ENCODE assay signal across 17 cellular contexts in the genomic region with DNA sequence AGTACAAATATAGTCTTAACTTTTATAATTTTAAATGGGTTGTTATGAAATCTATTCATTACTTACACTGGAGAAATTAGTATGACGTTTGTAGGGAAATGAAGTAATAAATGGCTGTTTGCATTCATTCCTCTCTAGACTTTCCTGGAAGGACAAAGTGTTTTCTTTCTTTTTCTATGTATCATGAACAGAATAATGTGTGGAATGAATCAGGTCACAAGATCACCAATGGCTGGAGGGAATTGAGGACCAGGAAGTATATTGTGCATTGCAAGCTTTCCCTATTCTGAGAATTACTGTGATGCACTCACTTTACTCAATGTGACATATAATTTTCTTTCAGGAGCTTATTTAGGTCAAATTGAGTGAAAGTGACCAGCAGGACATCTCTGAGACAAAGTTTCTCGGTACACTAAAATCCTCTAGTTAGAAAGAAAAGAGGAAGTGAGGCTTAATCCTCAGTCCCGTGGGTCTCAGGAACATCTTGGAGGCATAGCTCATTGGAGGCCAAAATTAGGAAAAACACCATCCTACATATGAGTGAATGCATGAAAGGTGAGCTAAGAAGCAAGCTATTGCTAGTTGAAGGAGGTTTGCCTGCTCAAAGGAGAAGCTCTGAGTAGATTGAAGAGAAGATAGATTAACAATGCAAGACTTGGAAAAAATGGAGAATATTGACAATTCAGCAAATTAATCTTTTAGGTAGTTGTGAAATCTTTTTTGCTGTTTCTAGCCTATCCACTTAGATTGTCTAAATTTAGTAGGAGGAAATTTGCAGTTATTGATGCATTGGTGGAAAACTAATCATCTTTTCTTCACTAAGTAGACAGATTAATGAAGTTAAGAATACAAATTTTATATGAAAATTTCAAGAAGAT. TPM values are rescaled to one million over a fixed set of nuclear protein-coding genes. Genes with fewer than 3 reads are reported as not detected.
A peak's percentile ranks its signal among the peaks of the same experiment; 100 is the strongest.
DNase-seq lines count a peak whose midpoint lies in the region; ATAC-seq, FAIRE-seq and TF ChIP-seq lines count a peak whose summit lies in the region.
"Had no signal": no experiment of that assay in that cellular context is flagged by ENCODE, and none has a peak within 500 bp of the region (broad histone marks: within the 10 kb centered on the region; RNA-seq: fewer than 3 reads in every experiment).

No MANE protein-coding gene starts in this region.

- no peak for FAIRE-seq in GM12878 (lab: Jason Lieb, UNC)

- H4K91ac ChIP-seq in mesenchymal stem cell (ENCODE audit: low read length): no peak overlapping the region

- peaks cover 0 to 13% (median 6%) of the 10 kb centered on the region in 4 donors for H3K4me1 Mint-ChIP-seq in CD4-positive, alpha-beta memory T cell
- peaks cover 8 to 33% (median 16%) of the 10 kb centered on the region in 4 donors for H3K4me1 Mint-ChIP-seq in naive thymus-derived CD8-positive, alpha-beta T cell
- H3K4me1 Mint-ChIP-seq: endodermal cell had no signal

- BruUV-seq in GM12878 (replicated peaks; lab: Mats Ljungman, UMichigan): TSS peak; percentile 33

- no peak overlapping the region for H2BK5ac ChIP-seq in mesenchymal stem cell (ENCODE audit: low read depth, low read length, poor library complexity, severe bottlenecking)

- H3K9me3 ChIP-seq in CD4-positive, alpha-beta memory T cell (ENCODE audit: control insufficient read depth in 1 of 2, low read length in 2 of 2): no peaks in the 10 kb centered on the region
- H3K9me3 ChIP-seq in GM12878 (replicated peaks; ENCODE audit: control insufficient read depth, insufficient read depth, low read length) (no peaks in the 10 kb centered on the region), mesenchymal stem cell (ENCODE audit: control insufficient read depth, low read length) (no peaks in the 10 kb centered on the region)

- no peak overlapping the region for H3K4ac ChIP-seq in mesenchymal stem cell (ENCODE audit: low read depth in 1 of 2, low read length in 2 of 2)

- in situ Hi-C loops in GM12878 (cut with MboI): no loop called here

- POLR2A ChIA-PET in CD4-positive, alpha-beta memory T cell (lab: Charles Lee; ENCODE audit: partially characterized antibody): interaction anchor here (0.9 to 1.5 kb wide), 4 partner anchors 20 to 32 kb away, joined by 3 to 4 read pairs (median 4); a partner anchor contains a TSS
- POLR2A ChIA-PET in GM12878 (lab: Charles Lee): interaction anchor here (0.6 kb wide), 1 partner anchor 55 kb away, joined by 4 read pairs; no protein-coding TSS in a partner anchor
- POLR2A ChIA-PET in naive thymus-derived CD8-positive, alpha-beta T cell (lab: Charles Lee): interaction anchor here (0.7 to 1.9 kb wide), 3 partner anchors 13 to 32 kb away, joined by 3 to 6 read pairs (median 3); a partner anchor contains a TSS

- intact Hi-C loops in CD4-positive, alpha-beta memory T cell (cut with micrococcal nuclease): no loop called here
- intact Hi-C loops in GM12878 (cut with micrococcal nuclease; ENCODE audit: unreplicated experiment): no loop called here

- TF ChIP-seq POLR2A in GM12878 (IDR thresholded peaks at IDR 0.05; ENCODE audit: low read depth, low read length): no peak

- H3K4me3 ChIP-seq in CD4-positive, alpha-beta memory T cell (ENCODE audit: low read length in 2 of 2): no peak overlapping the region
- no peak overlapping the region for H3K4me3 ChIP-seq in GM12878
- H3K4me3 ChIP-seq in mesenchymal stem cell (ENCODE audit: insufficient read depth in 1 of 2, low read depth in 1 of 2, low read length in 2 of 2): no peak overlapping the region
- H3K4me3 ChIP-seq: lung had no signal

- H3K4me1 ChIP-seq in CD4-positive, alpha-beta memory T cell (ENCODE audit: insufficient read depth, low read length): no peaks in the 10 kb centered on the region
- H3K4me1 ChIP-seq in GM12878 (ENCODE audit: control insufficient read depth, insufficient read depth, low read length) (peaks cover 3% of the 10 kb centered on the region; the same call in 1 of the 2 replicates), mesenchymal stem cell (ENCODE audit: control insufficient read depth, insufficient read depth, low read depth, low read length) (no peaks in the 10 kb centered on the region)

- DNase-seq in CD4-positive, alpha-beta memory T cell: no peak
- peak; percentile 62 for DNase-seq in MV-4-11 (lab: John Stamatoyannopoulos, UW)
- DNase-seq in GM12878 (ENCODE audit: low read depth, low spot score): no peak
- no peak for DNase-seq in naive thymus-derived CD8-positive, alpha-beta T cell
- no peak for DNase-seq in mesenchymal stem cell
- DNase-seq in DMS 273 (lab: John Stamatoyannopoulos, UW; ENCODE audit: unreplicated experiment): no peak
- DNase-seq in activated CD8-positive, alpha-beta memory T cell treated with anti-CD3 and anti-CD28 coated beads for 24 hours: no peak
- DNase-seq in stimulated activated CD4-positive, alpha-beta T cell treated with anti-CD3 and anti-CD28 coated beads, Interleukin-2, amount 100 ng/mL, for 24 hours: no peak
- DNase-seq: activated naive CD4-positive, alpha-beta T cell treated with anti-CD3 and anti-CD28 coated beads for 36 hours; DMS79; endodermal cell; NCI-H1048; NCI-H69; retina had no signal

- peak overlapping the region; percentile 27 to 83 (median 57) for H3K27ac Mint-ChIP-seq in CD4-positive, alpha-beta memory T cell
- H3K27ac Mint-ChIP-seq in naive thymus-derived CD8-positive, alpha-beta T cell: peak overlapping the region in 8 of 10 donors; percentile 22 to 68 (median 56)
- H3K27ac Mint-ChIP-seq: activated naive CD4-positive, alpha-beta T cell treated with anti-CD3 and anti-CD28 coated beads for 36 hours; endodermal cell had no signal

- H2AFZ ChIP-seq in GM12878 (ENCODE audit: control insufficient read depth, low read depth, low read length) (no peak overlapping the region), mesenchymal stem cell (ENCODE audit: low read depth, low read length) (no peak overlapping the region)

- TF ChIP-seq RAD21 in GM12878 (IDR thresholded peaks at IDR 0.05; ENCODE audit: insufficient read depth, low read depth, low read length): no peak

- no peaks in the 10 kb centered on the region for H3K79me1 ChIP-seq in mesenchymal stem cell (replicated peaks; ENCODE audit: low read length, poor library complexity, severe bottlenecking)

- no peaks in the 10 kb centered on the region for H3K27me3 ChIP-seq in CD4-positive, alpha-beta memory T cell (ENCODE audit: insufficient read depth, low read length)
- H3K27me3 ChIP-seq in GM12878 (replicated peaks in 1 of 2; ENCODE audit: control insufficient read depth in 2 of 2, insufficient read depth in 2 of 2, low read length in 1 of 2): no peaks in the 10 kb centered on the region
- no peaks in the 10 kb centered on the region for H3K27me3 ChIP-seq in mesenchymal stem cell (ENCODE audit: control insufficient read depth in 1 of 2, insufficient read depth in 1 of 2, low read length in 2 of 2)

- no peak overlapping the region for H4K8ac ChIP-seq in mesenchymal stem cell (ENCODE audit: low read length)

- no peak overlapping the region for H3K9ac ChIP-seq in GM12878 (ENCODE audit: control insufficient read depth, insufficient read depth, low read length)
- H3K9ac ChIP-seq in mesenchymal stem cell (ENCODE audit: low read length): no peak overlapping the region

- no peak overlapping the region for H3K4me3 Mint-ChIP-seq in CD4-positive, alpha-beta memory T cell
- H3K4me3 Mint-ChIP-seq in naive thymus-derived CD8-positive, alpha-beta T cell: no peak overlapping the region
- H3K4me3 Mint-ChIP-seq: activated naive CD4-positive, alpha-beta T cell treated with anti-CD3 and anti-CD28 coated beads for 36 hours; endodermal cell had no signal

- H3K36me3 Mint-ChIP-seq in CD4-positive, alpha-beta memory T cell: peaks cover 59 to 69% of the 10 kb centered on the region in 2 donors
- H3K36me3 Mint-ChIP-seq in naive thymus-derived CD8-positive, alpha-beta T cell: peaks cover 0 to 87% (median 33%) of the 10 kb centered on the region in 3 donors

- H2AK5ac ChIP-seq in mesenchymal stem cell (ENCODE audit: low read length, severe bottlenecking): no peak overlapping the region

- no peaks in the 10 kb centered on the region for H3K9me3 Mint-ChIP-seq in CD4-positive, alpha-beta memory T cell
- no peaks in the 10 kb centered on the region for H3K9me3 Mint-ChIP-seq in naive thymus-derived CD8-positive, alpha-beta T cell
- H3K9me3 Mint-ChIP-seq: activated naive CD4-positive, alpha-beta T cell treated with anti-CD3 and anti-CD28 coated beads for 36 hours; endodermal cell had no signal

- SMC1A ChIA-PET in GM12878 (lab: Charles Lee; ENCODE audit: uncharacterized antibody, unreplicated experiment): interaction anchor here (0.6 to 2.5 kb wide), 13 partner anchors 11 to 1823 kb away, joined by 3 to 17 read pairs (median 4); a partner anchor contains a TSS

- no peak overlapping the region for H3K14ac ChIP-seq in mesenchymal stem cell (ENCODE audit: low read length in 2 of 2)

- no peaks in the 10 kb centered on the region for H3K79me2 ChIP-seq in GM12878 (ENCODE audit: control insufficient read depth, insufficient read depth, low read length)

- H3K27me3 Mint-ChIP-seq in CD4-positive, alpha-beta memory T cell: no peaks in the 10 kb centered on the region
- H3K27me3 Mint-ChIP-seq in naive thymus-derived CD8-positive, alpha-beta T cell: no peaks in the 10 kb centered on the region

- WGBS in GM12878 (ENCODE audit: insufficient coverage, insufficient replicate concordance, low lambda C conversion rate, missing lambda C conversion rate): 13% methylated on average over 3 of the region's 3 CpGs
- WGBS in mesenchymal stem cell: 64% methylated on average over 2 of the region's 3 CpGs

- TF ChIP-seq CTCF in GM12878 (IDR thresholded peaks at IDR 0.05 in 2 of 3, conservative IDR thresholded peaks at IDR 0.05 in 1 of 3; ENCODE audit: control insufficient read depth in 2 of 3, extremely low read depth in 1 of 3, insufficient read depth in 1 of 3, low read depth in 3 of 3, low read length in 3 of 3): no peak

- H2BK12ac ChIP-seq in mesenchymal stem cell (ENCODE audit: low read length in 2 of 2): no peak overlapping the region

- RAD21 ChIA-PET in GM12878 (lab: Charles Lee; ENCODE audit: unreplicated experiment): interaction anchor here (0.8 to 2.6 kb wide), 9 partner anchors 11 to 152 kb away, joined by 3 to 11 read pairs (median 3); no protein-coding TSS in a partner anchor

- TF ChIP-seq EP300 in GM12878 (IDR thresholded peaks at IDR 0.05; ENCODE audit: borderline replicate concordance in 1 of 2, control insufficient read depth in 1 of 2, low read depth in 2 of 2, low read length in 2 of 2): no peak

- peak; percentile 34; the same call in 2 of the 3 replicates for ATAC-seq in GM12878
- ATAC-seq in naive thymus-derived CD8-positive, alpha-beta T cell: no peak
- ATAC-seq: Panc1 had no signal

- no peak overlapping the region for H3K23ac ChIP-seq in mesenchymal stem cell (ENCODE audit: low read length in 2 of 2)

- no peaks in the 10 kb centered on the region for H4K20me1 ChIP-seq in GM12878 (ENCODE audit: control insufficient read depth, insufficient read depth)

- peaks cover 69% of the 10 kb centered on the region for H3K36me3 ChIP-seq in CD4-positive, alpha-beta memory T cell (ENCODE audit: insufficient read depth, low read length)
- peaks cover 3 to 33% of the 10 kb centered on the region in 2 experiments for H3K36me3 ChIP-seq in GM12878 (ENCODE audit: control insufficient read depth in 2 of 2, insufficient read depth in 2 of 2, low read length in 1 of 2)
- H3K36me3 ChIP-seq in mesenchymal stem cell (ENCODE audit: control insufficient read depth in 1 of 2, insufficient read depth in 2 of 2, low read depth in 1 of 2, low read length in 2 of 2): peaks cover 0 to 67% of the 10 kb centered on the region in 2 experiments

- H3K4me2 ChIP-seq in GM12878 (ENCODE audit: control insufficient read depth, insufficient read depth): no peak overlapping the region
- H3K4me2 ChIP-seq in mesenchymal stem cell (ENCODE audit: low read length, poor library complexity, severe bottlenecking): no peak overlapping the region

- H3K27ac ChIP-seq in CD4-positive, alpha-beta memory T cell (ENCODE audit: low read depth, low read length): no peak overlapping the region
- H3K27ac ChIP-seq in GM12878 (ENCODE audit: control insufficient read depth, insufficient read depth): no peak overlapping the region
- H3K27ac ChIP-seq in mesenchymal stem cell (ENCODE audit: low read length, poor library complexity, severe bottlenecking): no peak overlapping the region

- H2BK120ac ChIP-seq in mesenchymal stem cell (ENCODE audit: low read depth, low read length): no peak overlapping the region

- H3K18ac ChIP-seq in mesenchymal stem cell (ENCODE audit: low read depth in 1 of 2, low read length in 2 of 2): no peak overlapping the region

- CTCF ChIA-PET in CD4-positive, alpha-beta memory T cell (lab: Charles Lee; ENCODE audit: partially characterized antibody): interaction anchor here (0.7 to 4.3 kb wide), 4 partner anchors 33 to 258 kb away, joined by 3 to 26 read pairs (median 6); no protein-coding TSS in a partner anchor
- CTCF ChIA-PET in GM12878 (lab: Yijun Ruan, JAX): interaction anchor here (0.9 to 10.7 kb wide), 10 partner anchors 7 to 257 kb away, joined by 3 to 167 read pairs (median 4); no protein-coding TSS in a partner anchor

- no peak overlapping the region for H2BK15ac ChIP-seq in mesenchymal stem cell (ENCODE audit: low read depth, poor library complexity, severe bottlenecking)

RNA-seq across cellular contexts. Expression of a gene that starts 28.0 kb away (rescaled TPM):
- 100 to 1,000 TPM; 107 to 112 TPM for total RNA-seq in CD4-positive, alpha-beta memory T cell
- polyA plus RNA-seq in CD4-positive, alpha-beta memory T cell: 100 to 1,000 TPM in 1 of 2 donors, 1 to 10 TPM in 1; 4.7 to 112 TPM
- 386 and 388 TPM in 2 replicates for total RNA-seq in GM12878 (2013; cell fraction: nucleolus; rRNA removed)
- 12.0 and 16.5 TPM in 2 replicates for total RNA-seq in GM12878 (2014; rRNA removed)
- 17.8 and 19.4 TPM in 2 replicates for total RNA-seq in GM12878 (2014; rRNA removed; fragmentation: Illumina TruSeq; extraction: Trizol)
- 11.2 and 12.3 TPM in 2 replicates for total RNA-seq in GM12878 (2021)
- 5.1 TPM for polyA plus RNA-seq in GM12878 (2011; ENCODE audit: low read depth)
- polyA plus RNA-seq in GM12878 (2011; rRNA removed): 28.7 and 35.5 TPM in 2 replicates
- polyA plus RNA-seq in GM12878 (2011; cell fraction: cytosol; rRNA removed): 11.2 and 12.6 TPM in 2 replicates
- polyA plus RNA-seq in GM12878 (2011; cell fraction: nucleus; rRNA removed): 38.6 and 38.7 TPM in 2 replicates
- 7.5 and 7.9 TPM in 2 replicates for polyA plus RNA-seq in GM12878 (2012)
- polyA plus RNA-seq in GM12878 (2014; fragmentation: Illumina TruSeq; extraction: Trizol): 11.5 and 16.0 TPM in 2 replicates
- 1 to 10 TPM; 4.0 to 4.3 TPM for polyA plus RNA-seq in GM12878 (2014; fragmentation: Nextera tagmentation; extraction: Ambion mirVana)
- 7.7 and 12.6 TPM in 2 replicates for polyA plus RNA-seq in GM12878 (2014; rRNA removed)
- 1 to 10 TPM; 7.6 to 9.5 TPM for polyA plus RNA-seq in GM12878 (2016; fragmentation: Nextera tagmentation; extraction: Ambion mirVana)
- polyA minus RNA-seq in GM12878 (2011; rRNA and poly(A)+ RNA removed): 56.5 and 63.2 TPM in 2 replicates
- polyA minus RNA-seq in GM12878 (2011; cell fraction: cytosol; rRNA and poly(A)+ RNA removed): 12.3 and 12.4 TPM in 2 replicates
- 89.2 and 126 TPM in 2 replicates for polyA minus RNA-seq in GM12878 (2011; cell fraction: nucleus; rRNA and poly(A)+ RNA removed)
- total RNA-seq in naive thymus-derived CD8-positive, alpha-beta T cell: 10 to 100 TPM; 82.9 to 98.6 TPM
- 100 to 1,000 TPM in 1 of 3 donors, 1 to 10 TPM in 2; 6.4 to 126 (median 6.6) TPM for polyA plus RNA-seq in naive thymus-derived CD8-positive, alpha-beta T cell
- 40.5 TPM for polyA plus RNA-seq in mesenchymal stem cell (2013, experiment 1 of 2)
- 41.4 TPM for polyA plus RNA-seq in mesenchymal stem cell (2013, experiment 2 of 2)
- total RNA-seq: endodermal cell had no signal
- polyA plus RNA-seq: neural cell had no signal

RNA-seq across cellular contexts. Expression of a gene that starts 31.6 kb away (rescaled TPM):
- 10 to 100 TPM; 92.5 to 97.3 TPM for total RNA-seq in CD4-positive, alpha-beta memory T cell
- polyA plus RNA-seq in CD4-positive, alpha-beta memory T cell: 10 to 100 TPM; 23.5 to 38.6 TPM
- 410 and 418 TPM in 2 replicates for total RNA-seq in GM12878 (2013; cell fraction: nucleolus; rRNA removed)
- total RNA-seq in GM12878 (2014; rRNA removed) (38.5 and 56.2 TPM in 2 replicates), GM12878 (2014; rRNA removed; fragmentation: Illumina TruSeq; extraction: Trizol) (54.9 and 62.3 TPM in 2 replicates), GM12878 (2021) (50.8 and 51.1 TPM in 2 replicates)
- 12.3 TPM for polyA plus RNA-seq in GM12878 (2011; ENCODE audit: low read depth)
- polyA plus RNA-seq in GM12878 (2011; rRNA removed) (44.7 and 67.7 TPM in 2 replicates), GM12878 (2014; fragmentation: Illumina TruSeq; extraction: Trizol) (26.1 and 34.4 TPM in 2 replicates), GM12878 (2014; fragmentation: Nextera tagmentation; extraction: Ambion mirVana) (1 to 10 TPM; 5.6 to 7.3 TPM), GM12878 (2014; rRNA removed) (17.1 and 21.0 TPM in 2 replicates), GM12878 (2016; fragmentation: Nextera tagmentation; extraction: Ambion mirVana) (10 to 100 TPM; 23.2 to 23.9 TPM)
- 15.1 and 19.2 TPM in 2 replicates for polyA plus RNA-seq in GM12878 (2011; cell fraction: cytosol; rRNA removed)
- 33.3 and 34.8 TPM in 2 replicates for polyA plus RNA-seq in GM12878 (2011; cell fraction: nucleus; rRNA removed)
- polyA plus RNA-seq in GM12878 (2012): 22.3 and 26.0 TPM in 2 replicates
- polyA minus RNA-seq in GM12878 (2011; rRNA and poly(A)+ RNA removed): 135 and 161 TPM in 2 replicates
- polyA minus RNA-seq in GM12878 (2011; cell fraction: cytosol; rRNA and poly(A)+ RNA removed): 48.5 and 54.1 TPM in 2 replicates
- polyA minus RNA-seq in GM12878 (2011; cell fraction: nucleus; rRNA and poly(A)+ RNA removed): 74.6 and 109 TPM in 2 replicates
- 100 to 1,000 TPM; 105 to 107 TPM for total RNA-seq in naive thymus-derived CD8-positive, alpha-beta T cell
- polyA plus RNA-seq in naive thymus-derived CD8-positive, alpha-beta T cell: 10 to 100 TPM; 50.9 to 61.7 (median 52.4) TPM
- 10.2 TPM for polyA plus RNA-seq in mesenchymal stem cell (2013, experiment 1 of 2)
- 10.3 TPM for polyA plus RNA-seq in mesenchymal stem cell (2013, experiment 2 of 2)
